ENCODE assay signal across 8 cellular contexts in genomic region chr7:7180725-7181428, GRCh38. TPM values are rescaled to one million over a fixed set of nuclear protein-coding genes. Genes with fewer than 3 reads are reported as not detected.
DNase-seq lines count a peak whose midpoint lies in the region; ATAC-seq, FAIRE-seq and TF ChIP-seq lines count a peak whose summit lies in the region.

No MANE protein-coding gene starts in this region.

- ATAC-seq in gastroesophageal sphincter (no peak), GM21390 (IDR thresholded peaks at IDR 0.05; ENCODE audit: unreplicated experiment) (no peak), GM19023 (IDR thresholded peaks at IDR 0.05; ENCODE audit: unreplicated experiment) (no peak)

- TF ChIP-seq EP300 in gastroesophageal sphincter (IDR thresholded peaks at IDR 0.05): no peak

- H3K4me1 ChIP-seq in gastroesophageal sphincter: peaks cover 0 to 31% (median 0%) of the 10 kb centered on the region in 3 donors

- H3K27me3 ChIP-seq in gastroesophageal sphincter: no peaks in the 10 kb centered on the region

- TF ChIP-seq POLR2A in H54 (IDR thresholded peaks at IDR 0.05; ENCODE audit: low read depth, low read length): no peak
- no peak for TF ChIP-seq POLR2A in gastroesophageal sphincter (IDR thresholded peaks at IDR 0.05)

- H3K4me3 ChIP-seq in gastroesophageal sphincter (peak overlapping the region in 1 of 2 donors; percentile 91), skin epidermis (peak overlapping the region in 3 of 7 experiments; percentile 35 to 95 (median 91))

- DNase-seq in H54 (ENCODE audit: insufficient read length, low spot score): no peak
- DNase-seq in NCI-H1092 (lab: John Stamatoyannopoulos, UW): no peak
- DNase-seq in kidney tubule cell (ENCODE audit: low spot score): no peak

- no peaks in the 10 kb centered on the region for H3K36me3 ChIP-seq in gastroesophageal sphincter

- peak overlapping the region; percentile 83 for H3K27ac ChIP-seq in VCaP
- peak overlapping the region; percentile 94 to 97 (median 95) for H3K27ac ChIP-seq in gastroesophageal sphincter
- peak overlapping the region in 19 of 21 experiments; percentile 81 to 97 (median 95) for H3K27ac ChIP-seq in skin epidermis

- TF ChIP-seq CTCF in VCaP (conservative IDR thresholded peaks at IDR 0.05): no peak
- no peak for TF ChIP-seq CTCF in gastroesophageal sphincter (IDR thresholded peaks at IDR 0.05)

- peak; percentile 33 for FAIRE-seq in H54 (lab: Jason Lieb, UNC)

- 82 to 90% methylated on average over 5 to 6 of the region's 8 CpGs for WGBS in gastroesophageal sphincter (ENCODE audit: low coverage in 1 of 2), 2 donors

- H3K9me3 ChIP-seq in gastroesophageal sphincter: no peaks in the 10 kb centered on the region

RNA-seq across cellular contexts. Expression of gene C1GALT1, which starts 1.5 kb away (rescaled TPM):
- 10 to 100 TPM; 11.7 to 34.6 (median 12.7) TPM for total RNA-seq in gastroesophageal sphincter
